2 cellular contexts compared by ENCODE assay signal in genomic region chr19:35212241-35212640, GRCh38.
TF ChIP-seq lines count a peak whose summit lies in the region.

No MANE protein-coding gene starts in this region.

TF ChIP-seq in liver, 16 proteins besides CTCF, POLR2A, EP300 and RAD21:
- no peak for TF ChIP-seq SP1 (IDR thresholded peaks at IDR 0.05)
TF ChIP-seq in liver: peak in this region for 0.

TF ChIP-seq in HepG2, 621 proteins besides CTCF, POLR2A, EP300 and RAD21:
- TF ChIP-seq HMGA1 (CRISPR knock-in tag; conservative IDR thresholded peaks at IDR 0.05) (no peak), ZNF382 (CRISPR knock-in tag; IDR thresholded peaks at IDR 0.05; ENCODE audit: borderline replicate concordance) (no peak), TCF12 (IDR thresholded peaks at IDR 0.05) (no peak), TCF12 (CRISPR knock-in tag; IDR thresholded peaks at IDR 0.05) (no peak), CHCHD3 (CRISPR knock-in tag; IDR thresholded peaks at IDR 0.05) (no peak), MEIS1 (CRISPR knock-in tag; IDR thresholded peaks at IDR 0.05; ENCODE audit: borderline replicate concordance) (no peak), ZNF574 (CRISPR knock-in tag; IDR thresholded peaks at IDR 0.05) (no peak), MLXIP (CRISPR knock-in tag; IDR thresholded peaks at IDR 0.05; ENCODE audit: borderline replicate concordance) (no peak), ZNF567 (CRISPR knock-in tag; IDR thresholded peaks at IDR 0.05; ENCODE audit: borderline replicate concordance) (no peak), NFIB (CRISPR knock-in tag; IDR thresholded peaks at IDR 0.05; ENCODE audit: borderline replicate concordance) (no peak), ZFP90 (CRISPR knock-in tag; IDR thresholded peaks at IDR 0.05; ENCODE audit: borderline replicate concordance) (no peak), ZNF558 (CRISPR knock-in tag; IDR thresholded peaks at IDR 0.05; ENCODE audit: borderline replicate concordance) (no peak)
TF ChIP-seq in HepG2: peak in this region for 0.
